ENCODE assay signal across 8 cellular contexts in genomic region chr20:462199-462991, GRCh38. TPM values are rescaled to one million over a fixed set of nuclear protein-coding genes. Genes with fewer than 3 reads are reported as not detected.
DNase-seq lines count a peak whose midpoint lies in the region; ATAC-seq and TF ChIP-seq lines count a peak whose summit lies in the region.

TBC1D20 (minus strand) TSS chr20:462533; CDS start chr20:462405, 128 bp downstream.

- H3K56ac ChIP-seq in mesendoderm (ENCODE audit: low read length): peak within 1 kb of the TSS; percentile 85

- H3K36me3 ChIP-seq in endocrine pancreas (ENCODE audit: control insufficient read depth, insufficient read depth, low read length) (no peaks in the 10 kb centered on the region), mesendoderm (ENCODE audit: control insufficient read depth, insufficient read depth, low read length) (no peaks in the 10 kb centered on the region)

- CTCF ChIA-PET in Calu3 (lab: Charles Lee): no interaction called here

- no peak within 1 kb of the TSS for H2BK15ac ChIP-seq in mesendoderm (replicated peaks; ENCODE audit: low read depth)

- peaks cover 4% of the 10 kb centered on the region for H3K27me3 Mint-ChIP-seq in Calu3 (ENCODE audit: unreplicated experiment)

- TF ChIP-seq CTCF in Calu3 (IDR thresholded peaks at IDR 0.05; ENCODE audit: unreplicated experiment): no peak

- peaks cover 9% of the 10 kb centered on the region for H3K79me1 ChIP-seq in mesendoderm (ENCODE audit: low read length)

- H3K27me3 ChIP-seq in endocrine pancreas (ENCODE audit: control insufficient read depth, insufficient read depth, low read length) (no peaks in the 10 kb centered on the region), mesendoderm (ENCODE audit: insufficient read depth, low read length, poor library complexity) (no peaks in the 10 kb centered on the region)

- H3K4me3 Mint-ChIP-seq in Calu3 (ENCODE audit: low read depth, unreplicated experiment): peak within 1 kb of the TSS; percentile 86

- H3K4me2 ChIP-seq in mesendoderm (ENCODE audit: low read length): peak within 1 kb of the TSS; percentile 78

- H3K4me1 ChIP-seq in endocrine pancreas (ENCODE audit: control insufficient read depth, insufficient read depth, low read length) (peaks cover 10% of the 10 kb centered on the region), mesendoderm (ENCODE audit: control insufficient read depth, low read depth, low read length) (peaks cover 2% of the 10 kb centered on the region)

- H3K18ac ChIP-seq in mesendoderm (ENCODE audit: low read length): peak within 1 kb of the TSS; percentile 99

- no CpG with 5 or more reads among the region's 80 CpGs for WGBS in mesendoderm (ENCODE audit: extremely low coverage, insufficient coverage, low lambda C conversion rate)

- no TSS peak for BruUV-seq in Calu3 (replicated peaks; lab: Mats Ljungman, UMichigan)

- H3K36me3 Mint-ChIP-seq in Calu3 (ENCODE audit: insufficient read depth, unreplicated experiment): peaks cover 25% of the 10 kb centered on the region

- DNase-seq in Calu3: peak; percentile 77
- peak in 72 of 76 experiments; percentile 12 to 84 (median 68) for DNase-seq in HUDEP-2 (lab: John Stamatoyannopoulos, UW; ENCODE audit: unreplicated experiment in 76 of 76)
- DNase-seq in NOMO-1 treated with DMSO at 0.1 percent for 48 hours (lab: John Stamatoyannopoulos, UW; ENCODE audit: unreplicated experiment): peak; percentile 76
- DNase-seq in activated CD8-positive, alpha-beta memory T cell treated with anti-CD3 and anti-CD28 coated beads for 4 hours (ENCODE audit: low read depth in 2 of 2): peak; percentile 64 to 76
- peak; percentile 91 for DNase-seq in mesendoderm
- peak; percentile 58 for DNase-seq in stimulated activated CD8-positive, alpha-beta memory T cell treated with anti-CD3 and anti-CD28 coated beads, Interleukin-15, amount 100 ng/mL, for 1 hour (ENCODE audit: low read depth)

- H3K9me3 Mint-ChIP-seq in Calu3 (ENCODE audit: low read depth, unreplicated experiment): no peaks in the 10 kb centered on the region

- H3K9me3 ChIP-seq in endocrine pancreas (ENCODE audit: control insufficient read depth, low read length): no peaks in the 10 kb centered on the region

- H3K4ac ChIP-seq in mesendoderm (ENCODE audit: low read depth, low read length): peak within 1 kb of the TSS; percentile 75

- H3K23ac ChIP-seq in mesendoderm (ENCODE audit: low read length): peak within 1 kb of the TSS; percentile 94

- H2BK120ac ChIP-seq in mesendoderm (ENCODE audit: low read depth, low read length): peak within 1 kb of the TSS; percentile 24

- peak within 1 kb of the TSS; percentile 80 for H3K27ac ChIP-seq in mesendoderm (ENCODE audit: low read depth, low read length)

- peak within 1 kb of the TSS; percentile 83 for H4K8ac ChIP-seq in mesendoderm (ENCODE audit: low read depth, low read length)

- H4K5ac ChIP-seq in mesendoderm (ENCODE audit: low read length): no peak within 1 kb of the TSS

- no peak within 1 kb of the TSS for H2BK5ac ChIP-seq in mesendoderm (ENCODE audit: low read length)

- peaks cover 16% of the 10 kb centered on the region for H3K79me2 ChIP-seq in mesendoderm (ENCODE audit: control insufficient read depth, insufficient read depth, low read length)

- H2AK5ac ChIP-seq in mesendoderm (ENCODE audit: low read length): no peak within 1 kb of the TSS

- peak; percentile 87 for ATAC-seq in GM21390 (IDR thresholded peaks at IDR 0.05; ENCODE audit: unreplicated experiment)

- peak within 1 kb of the TSS; percentile 89 for H3K9ac ChIP-seq in endocrine pancreas (ENCODE audit: control insufficient read depth, insufficient read depth, low read length)
- peak within 1 kb of the TSS; percentile 77 for H3K9ac ChIP-seq in mesendoderm (ENCODE audit: low read length)

- peak within 1 kb of the TSS; percentile 66 for H3K27ac Mint-ChIP-seq in Calu3 (ENCODE audit: unreplicated experiment)

- H3K4me3 ChIP-seq in endocrine pancreas (ENCODE audit: control insufficient read depth, insufficient read depth, low read length) (peak within 1 kb of the TSS; percentile 75), mesendoderm (ENCODE audit: low read length) (peak within 1 kb of the TSS; percentile 70)

- intact Hi-C loops in Calu3 (cut with micrococcal nuclease; ENCODE audit: unreplicated experiment): no loop called here

- H3K4me1 Mint-ChIP-seq in Calu3 (ENCODE audit: low read depth, unreplicated experiment): peaks cover 8% of the 10 kb centered on the region

RNA-seq across cellular contexts. Expression of gene TBC1D20, which starts in this region (rescaled TPM):
- 15.0 and 18.7 TPM in 2 replicates for total RNA-seq in Calu3 (2022)
- 8.6 TPM for polyA plus RNA-seq in mesendoderm (2013, experiment 1 of 2)
- polyA plus RNA-seq in mesendoderm (2013, experiment 2 of 2): 8.9 TPM

Comparison
In these comparisons a context has a peak if more than half of its experiments do, and no peak if none do; other contexts are left out.
1. Peak in every context shown above with its lines: DNase-seq, ATAC-seq, H3K4me3 ChIP-seq and H3K27ac ChIP-seq.